In genomic region chr11:2151500-2152257, GRCh38 we compare ENCODE assay signal across 8 cellular contexts. TPM values are rescaled to one million over a fixed set of nuclear protein-coding genes. Genes with fewer than 3 reads are reported as not detected.
DNase-seq lines count a peak whose midpoint lies in the region; ATAC-seq and TF ChIP-seq lines count a peak whose summit lies in the region.

No MANE protein-coding gene starts in this region.

- H3K27me3 ChIP-seq in left ventricle myocardium inferior (ENCODE audit: low read depth): peaks cover 66% of the 10 kb centered on the region

- peak overlapping the region; percentile 18 for H3K4me3 Mint-ChIP-seq in T-helper 2 cell treated with Interferon-gamma antibody and Interleukin-4, amounts not matched to agents 5 μg/mL and 100 μg/mL, for 36 hours

- H3K4me3 ChIP-seq in GM12865 (ENCODE audit: low read depth, low read length) (no peak overlapping the region), left ventricle myocardium inferior (peak overlapping the region; percentile 33), retinal pigment epithelial cell (ENCODE audit: low read length) (no peak overlapping the region)

- H3K36me3 Mint-ChIP-seq in T-helper 2 cell treated with Interferon-gamma antibody and Interleukin-4, amounts not matched to agents 5 μg/mL and 100 μg/mL, for 36 hours (ENCODE audit: low read depth): no peaks in the 10 kb centered on the region

- H3K9me3 ChIP-seq in left ventricle myocardium inferior (replicated peaks): no peaks in the 10 kb centered on the region

- peak overlapping the region; percentile 18 for H3K27ac ChIP-seq in left ventricle myocardium inferior (replicated peaks)

- no peaks in the 10 kb centered on the region for H3K36me3 ChIP-seq in left ventricle myocardium inferior

- peaks cover 35% of the 10 kb centered on the region for H3K27me3 Mint-ChIP-seq in T-helper 2 cell treated with Interferon-gamma antibody and Interleukin-4, amounts not matched to agents 5 μg/mL and 100 μg/mL, for 36 hours (ENCODE audit: low read depth)

- DNase-seq in GM12865 (ENCODE audit: low read depth): peak; percentile 82
- peak; percentile 59 for DNase-seq in NCI-H128 (lab: John Stamatoyannopoulos, UW; ENCODE audit: unreplicated experiment)
- DNase-seq in T-helper 2 cell treated with Interferon-gamma antibody and Interleukin-4, amounts not matched to agents 5 μg/mL and 100 μg/mL, for 36 hours (ENCODE audit: low spot score): peak; percentile 59
- peak; percentile 50 for DNase-seq in amniotic epithelial cell (ENCODE audit: low read depth)
- peak; percentile 67 for DNase-seq in left ventricle myocardium inferior
- DNase-seq in retinal pigment epithelial cell (ENCODE audit: low read depth): no peak

- no peak overlapping the region for H3K27ac Mint-ChIP-seq in T-helper 2 cell treated with Interferon-gamma antibody and Interleukin-4, amounts not matched to agents 5 μg/mL and 100 μg/mL, for 36 hours

- intact Hi-C loops in left ventricle myocardium inferior (cut with micrococcal nuclease): loop anchor here (5.0 to 10.0 kb wide), 2 partner anchors 314 to 457 kb away; partner anchors contain the start of genes KRTAP5-6 and TNNI2

- ATAC-seq in HG02970 (IDR thresholded peaks at IDR 0.05; ENCODE audit: low FRiP score, unreplicated experiment) (no peak), HG02759 (IDR thresholded peaks at IDR 0.05; ENCODE audit: unreplicated experiment) (no peak)

- TF ChIP-seq CTCF in GM12865 (IDR thresholded peaks at IDR 0.05; ENCODE audit: insufficient read depth, low read depth, low read length, missing control alignments): peak; percentile 66
- peak; percentile 74 for TF ChIP-seq CTCF in left ventricle myocardium inferior (IDR thresholded peaks at IDR 0.05; ENCODE audit: borderline replicate concordance)
- TF ChIP-seq CTCF in retinal pigment epithelial cell (conservative IDR thresholded peaks at IDR 0.05; ENCODE audit: low read depth, low read length): peak; percentile 79

- peaks cover 5% of the 10 kb centered on the region for H3K4me1 Mint-ChIP-seq in T-helper 2 cell treated with Interferon-gamma antibody and Interleukin-4, amounts not matched to agents 5 μg/mL and 100 μg/mL, for 36 hours (ENCODE audit: low read depth)

- peaks cover 12% of the 10 kb centered on the region for H3K4me1 ChIP-seq in left ventricle myocardium inferior

- H3K9me3 Mint-ChIP-seq in T-helper 2 cell treated with Interferon-gamma antibody and Interleukin-4, amounts not matched to agents 5 μg/mL and 100 μg/mL, for 36 hours: no peaks in the 10 kb centered on the region

RNA-seq across cellular contexts. Expression of gene INS, which starts 9.3 kb away (rescaled TPM):
- not detected for total RNA-seq in left ventricle myocardium inferior

RNA-seq across cellular contexts. Expression of gene IGF2, which starts 12.5 kb away (rescaled TPM):
- total RNA-seq in left ventricle myocardium inferior: 75.0 TPM

RNA-seq across cellular contexts. Expression of gene TH, which starts 19.9 kb away (rescaled TPM):
- not detected for total RNA-seq in left ventricle myocardium inferior
